In genomic region chr2:54975175-54975574, GRCh38 we compare ENCODE assay signal across 17 cellular contexts.
DNase-seq lines count a peak whose midpoint lies in the region; TF ChIP-seq lines count a peak whose summit lies in the region.
"Had no signal": no experiment of that assay in that cellular context is flagged by ENCODE, and none has a peak within 500 bp of the region (broad histone marks: within the 10 kb centered on the region; RNA-seq: fewer than 3 reads in every experiment).

No MANE protein-coding gene starts in this region.

- peak overlapping the region; percentile 73; the same call in 1 of the 2 replicates for H3K27ac Mint-ChIP-seq in HFFc6
- peak overlapping the region; percentile 89 for H3K27ac Mint-ChIP-seq in chondrocyte (ENCODE audit: unreplicated experiment)
- H3K27ac Mint-ChIP-seq in osteocyte (ENCODE audit: unreplicated experiment): peak overlapping the region; percentile 5
- H3K27ac Mint-ChIP-seq in CD14-positive monocyte: no peak overlapping the region

- no peaks in the 10 kb centered on the region for H3K36me3 ChIP-seq in vagina
- H3K36me3 ChIP-seq in MG63: peaks cover 84% of the 10 kb centered on the region

- intact Hi-C loops in vagina (cut with DNase I) (no loop called here), CD14-positive monocyte (cut with micrococcal nuclease) (no loop called here)

- peaks cover 72% of the 10 kb centered on the region for H3K4me1 ChIP-seq in vagina
- H3K4me1 ChIP-seq: BE2C, SJCRH30 had no signal

- TF ChIP-seq POLR2A in vagina (IDR thresholded peaks at IDR 0.05): no peak

- H3K4me3 ChIP-seq in vagina (no peak overlapping the region), MG63 (no peak overlapping the region)
- H3K4me3 ChIP-seq: SJCRH30 had no signal

- H3K4me1 Mint-ChIP-seq in HFFc6 (ENCODE audit: low read depth) (peaks cover 73% of the 10 kb centered on the region), chondrocyte (ENCODE audit: low read depth) (peaks cover 68% of the 10 kb centered on the region), osteocyte (ENCODE audit: unreplicated experiment) (peaks cover 39% of the 10 kb centered on the region), CD14-positive monocyte (peaks cover 24% of the 10 kb centered on the region)

- H3K27me3 Mint-ChIP-seq in HFFc6 (ENCODE audit: insufficient read depth) (peaks cover 8% of the 10 kb centered on the region), chondrocyte (ENCODE audit: low read depth) (no peaks in the 10 kb centered on the region), osteocyte (ENCODE audit: unreplicated experiment) (no peaks in the 10 kb centered on the region), CD14-positive monocyte (ENCODE audit: low read depth in 3 of 3) (no peaks in the 10 kb centered on the region)

- no peaks in the 10 kb centered on the region for H3K27me3 ChIP-seq in vagina
- H3K27me3 ChIP-seq in MG63: no peaks in the 10 kb centered on the region
- H3K27me3 ChIP-seq: BE2C, SJCRH30 had no signal

- H3K9me3 ChIP-seq in vagina (no peaks in the 10 kb centered on the region), MG63 (no peaks in the 10 kb centered on the region)
- H3K9me3 ChIP-seq: BE2C, SJCRH30 had no signal

- TF ChIP-seq CTCF in HFFc6 (IDR thresholded peaks at IDR 0.05) (no peak), chondrocyte (IDR thresholded peaks at IDR 0.05) (no peak), osteocyte (IDR thresholded peaks at IDR 0.05) (no peak), vagina (IDR thresholded peaks at IDR 0.05) (no peak), CD14-positive monocyte (IDR thresholded peaks at IDR 0.05) (no peak)

- DNase-seq in HFFc6: no peak
- no peak for DNase-seq in chondrocyte (ENCODE audit: low spot score)
- DNase-seq in osteocyte (ENCODE audit: extremely low spot score, unreplicated experiment): no peak
- DNase-seq in vagina (ENCODE audit: extremely low spot score in 2 of 2): no peak
- no peak for DNase-seq in CD14-positive monocyte (ENCODE audit: low spot score)
- DNase-seq in MG63: no peak
- DNase-seq in NCI-H128 (lab: John Stamatoyannopoulos, UW; ENCODE audit: unreplicated experiment): no peak
- DNase-seq: BE2C; HCEC 1CT; NCI-H1436 treated with DMSO at 0.1 percent for 48 hours; NCI-H2081 treated with DMSO at 0.1 percent for 48 hours; NCI-H2227 treated with DMSO at 0.1 percent for 48 hours; NCI-H524 treated with DMSO at 0.1 percent for 48 hours; NK-92 treated with Interleukin-12 subunit alpha and Interleukin-12 subunit beta, amount 100 ng/mL, for 24 hours; OCI-M1; SJCRH30 had no signal

- H3K4me3 Mint-ChIP-seq in HFFc6: no peak overlapping the region
- no peak overlapping the region for H3K4me3 Mint-ChIP-seq in chondrocyte (ENCODE audit: unreplicated experiment)
- no peak overlapping the region for H3K4me3 Mint-ChIP-seq in osteocyte (ENCODE audit: unreplicated experiment)
- H3K4me3 Mint-ChIP-seq in CD14-positive monocyte: no peak overlapping the region

- H3K27ac ChIP-seq in vagina: peak overlapping the region; percentile 29
- H3K27ac ChIP-seq: RWPE1, SJCRH30 had no signal

- H3K36me3 Mint-ChIP-seq in HFFc6 (ENCODE audit: low read depth): peaks cover 55% of the 10 kb centered on the region
- peaks cover 22% of the 10 kb centered on the region for H3K36me3 Mint-ChIP-seq in chondrocyte (ENCODE audit: low read depth)
- peaks cover 36% of the 10 kb centered on the region for H3K36me3 Mint-ChIP-seq in osteocyte (ENCODE audit: unreplicated experiment)
- peaks cover 49 to 53% of the 10 kb centered on the region in 2 donors for H3K36me3 Mint-ChIP-seq in CD14-positive monocyte

- H3K9me3 Mint-ChIP-seq in HFFc6 (no peaks in the 10 kb centered on the region), chondrocyte (ENCODE audit: low read depth) (no peaks in the 10 kb centered on the region), osteocyte (ENCODE audit: unreplicated experiment) (no peaks in the 10 kb centered on the region), CD14-positive monocyte (no peaks in the 10 kb centered on the region)

Comparison
In these comparisons a context has a peak if more than half of its experiments do, and no peak if none do; other contexts are left out.
1. H3K27ac Mint-ChIP-seq: peak in HFFc6 (single experiment), chondrocyte (single experiment) and osteocyte (single experiment); none in CD14-positive monocyte (0 of 7).